In the genomic region with DNA sequence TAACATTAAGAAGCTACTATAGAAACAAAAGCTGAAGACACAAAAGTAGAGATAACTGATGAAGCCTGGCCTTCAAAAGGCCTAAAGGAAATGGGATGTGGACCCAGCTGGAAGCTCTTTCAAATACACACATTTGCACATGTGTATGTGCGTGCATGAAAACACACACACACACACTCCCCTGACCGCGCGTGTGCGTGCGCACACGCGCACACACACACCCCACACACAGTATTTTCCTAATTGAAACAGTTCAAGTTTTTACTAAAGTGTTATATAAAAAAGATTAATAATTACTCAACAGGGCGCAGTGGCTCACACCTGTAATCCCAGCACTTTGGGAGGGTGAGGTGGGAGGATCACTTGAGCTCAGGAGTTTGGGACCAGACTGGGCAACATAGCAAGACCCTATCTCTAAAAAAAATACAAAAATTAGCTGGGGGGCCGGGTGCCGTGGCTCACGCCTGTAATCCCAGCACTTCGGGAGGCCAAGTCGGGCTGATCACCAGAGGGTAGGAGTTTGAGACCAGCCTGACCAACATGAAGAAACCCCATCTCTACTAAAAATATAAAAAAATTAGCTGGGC, we compare ENCODE assay signal across 36 cellular contexts.
"Had no signal": no experiment of that assay in that cellular context is flagged by ENCODE, and none has a peak within 500 bp of the region (broad histone marks: within the 10 kb centered on the region; RNA-seq: fewer than 3 reads in every experiment).

No MANE protein-coding gene starts in this region.

- H3K27me3 Mint-ChIP-seq: activated CD4-positive, alpha-beta memory T cell treated with anti-CD3 and anti-CD28 coated beads, Interleukin-2, amount 10 ng/mL, durations not matched to agents 7 days and 5 days; activated CD4-positive, alpha-beta T cell treated with anti-CD3 and anti-CD28 coated beads for 36 hours; activated CD4-positive, alpha-beta T cell treated with anti-CD3 and anti-CD28 coated beads, Interleukin-2, amount 10 ng/mL, durations not matched to agents 7 days and 5 days; activated CD8-positive, alpha-beta memory T cell treated with anti-CD3 and anti-CD28 coated beads, Interleukin-2, amount 10 ng/mL, durations not matched to agents 7 days and 5 days; activated naive CD4-positive, alpha-beta T cell treated with anti-CD3 and anti-CD28 coated beads, Interleukin-2, amount 10 ng/mL, durations not matched to agents 7 days and 5 days; activated naive CD4-positive, alpha-beta T cell treated with anti-CD3 and anti-CD28 coated beads, Interleukin-2, amount 50 U/mL, for 24 hours; activated naive CD8-positive, alpha-beta T cell; activated naive CD8-positive, alpha-beta T cell treated with anti-CD3 and anti-CD28 coated beads, Interleukin-2, amount 10 ng/mL, durations not matched to agents 7 days and 5 days; activated naive CD8-positive, alpha-beta T cell treated with anti-CD3 and anti-CD28 coated beads, Interleukin-2, amount 50 U/mL, for 24 hours; activated T-cell treated with anti-CD3 and anti-CD28 coated beads, Interleukin-2, amount 50 U/mL, for 24 hours had no signal

- H3K4me1 ChIP-seq: breast epithelium had no signal

- H3K9me3 ChIP-seq: body of pancreas, breast epithelium had no signal

- ATAC-seq: activated CD4-positive, alpha-beta T cell treated with anti-CD3 and anti-CD28 coated beads for 36 hours; activated CD4-positive, CD25-positive, alpha-beta regulatory T cell treated with anti-CD3 and anti-CD28 coated beads, Interleukin-2, amount 50 U/mL, for 24 hours; activated CD8-positive, alpha-beta memory T cell treated with anti-CD3 and anti-CD28 coated beads, Interleukin-2, amount 10 ng/mL, durations not matched to agents 7 days and 5 days; activated CD8-positive, alpha-beta T cell treated with anti-CD3 and anti-CD28 coated beads, Interleukin-2, amount 10 ng/mL, durations not matched to agents 7 days and 5 days; activated naive CD8-positive, alpha-beta T cell treated with anti-CD3 and anti-CD28 coated beads, Interleukin-2, amount 50 U/mL, for 24 hours had no signal

- H3K4me1 Mint-ChIP-seq: activated CD4-positive, alpha-beta memory T cell treated with anti-CD3 and anti-CD28 coated beads, Interleukin-2, amount 10 ng/mL, durations not matched to agents 7 days and 5 days; activated CD4-positive, alpha-beta T cell treated with anti-CD3 and anti-CD28 coated beads for 36 hours; activated CD4-positive, alpha-beta T cell treated with anti-CD3 and anti-CD28 coated beads, Interleukin-2, amount 10 ng/mL, durations not matched to agents 7 days and 5 days; activated CD8-positive, alpha-beta memory T cell treated with anti-CD3 and anti-CD28 coated beads, Interleukin-2, amount 10 ng/mL, durations not matched to agents 7 days and 5 days; activated naive CD4-positive, alpha-beta T cell treated with anti-CD3 and anti-CD28 coated beads, Interleukin-2, amount 10 ng/mL, durations not matched to agents 7 days and 5 days; activated naive CD4-positive, alpha-beta T cell treated with anti-CD3 and anti-CD28 coated beads, Interleukin-2, amount 50 U/mL, for 24 hours; activated naive CD8-positive, alpha-beta T cell treated with anti-CD3 and anti-CD28 coated beads, Interleukin-2, amount 10 ng/mL, durations not matched to agents 7 days and 5 days; activated naive CD8-positive, alpha-beta T cell treated with anti-CD3 and anti-CD28 coated beads, Interleukin-2, amount 50 U/mL, for 24 hours had no signal

- H3K9me3 Mint-ChIP-seq: activated CD4-positive, alpha-beta memory T cell treated with anti-CD3 and anti-CD28 coated beads, Interleukin-2, amount 10 ng/mL, durations not matched to agents 7 days and 5 days; activated naive CD4-positive, alpha-beta T cell treated with anti-CD3 and anti-CD28 coated beads, Interleukin-2, amount 10 ng/mL, durations not matched to agents 7 days and 5 days; activated naive CD4-positive, alpha-beta T cell treated with anti-CD3 and anti-CD28 coated beads, Interleukin-2, amount 50 U/mL, for 24 hours; activated naive CD8-positive, alpha-beta T cell treated with anti-CD3 and anti-CD28 coated beads, Interleukin-2, amount 10 ng/mL, durations not matched to agents 7 days and 5 days; activated naive CD8-positive, alpha-beta T cell treated with anti-CD3 and anti-CD28 coated beads, Interleukin-2, amount 50 U/mL, for 24 hours; activated T-cell treated with anti-CD3 and anti-CD28 coated beads, Interleukin-2, amount 50 U/mL, for 24 hours; activated T-helper 2 cell treated with anti-CD3 and anti-CD28 coated beads, Interferon-gamma antibody, Interleukin-2, Interleukin-4, amounts not matched to agents 10 μg/mL and 5 μg/mL and 100 μg/mL, durations not matched to agents 14 hours and 24 hours and 36 hours; T-helper 1 cell treated with Interleukin-12 subunit alpha and Interleukin-12 subunit beta and Interleukin-4 antibody, amounts not matched to agents 30 μg/mL and 1 μg/mL, for 36 hours; T-helper 2 cell treated with Interferon-gamma antibody and Interleukin-4, amounts not matched to agents 5 μg/mL and 100 μg/mL, for 36 hours had no signal

- H3K27ac Mint-ChIP-seq: activated CD4-positive, alpha-beta memory T cell treated with anti-CD3 and anti-CD28 coated beads, Interleukin-2, amount 10 ng/mL, durations not matched to agents 7 days and 5 days; activated CD4-positive, alpha-beta T cell treated with anti-CD3 and anti-CD28 coated beads for 36 hours; activated CD4-positive, alpha-beta T cell treated with anti-CD3 and anti-CD28 coated beads, Interleukin-2, amount 10 ng/mL, durations not matched to agents 7 days and 5 days; activated CD8-positive, alpha-beta memory T cell treated with anti-CD3 and anti-CD28 coated beads, Interleukin-2, amount 10 ng/mL, durations not matched to agents 7 days and 5 days; activated CD8-positive, alpha-beta T cell treated with anti-CD3 and anti-CD28 coated beads, Interleukin-2, amount 10 ng/mL, durations not matched to agents 7 days and 5 days; activated naive CD4-positive, alpha-beta T cell treated with anti-CD3 and anti-CD28 coated beads, Interleukin-2, amount 10 ng/mL, durations not matched to agents 7 days and 5 days; activated naive CD4-positive, alpha-beta T cell treated with anti-CD3 and anti-CD28 coated beads, Interleukin-2, amount 50 U/mL, for 24 hours; activated naive CD8-positive, alpha-beta T cell; activated naive CD8-positive, alpha-beta T cell treated with anti-CD3 and anti-CD28 coated beads, Interleukin-2, amount 10 ng/mL, durations not matched to agents 7 days and 5 days; activated naive CD8-positive, alpha-beta T cell treated with anti-CD3 and anti-CD28 coated beads, Interleukin-2, amount 50 U/mL, for 24 hours; activated T-cell treated with anti-CD3 and anti-CD28 coated beads, Interleukin-2, amount 50 U/mL, for 24 hours; activated T-helper 2 cell treated with anti-CD3 and anti-CD28 coated beads, Interferon-gamma antibody, Interleukin-2, Interleukin-4, amounts not matched to agents 10 μg/mL and 5 μg/mL and 100 μg/mL, durations not matched to agents 14 hours and 24 hours and 36 hours; T-helper 1 cell treated with Interleukin-12 subunit alpha and Interleukin-12 subunit beta and Interleukin-4 antibody, amounts not matched to agents 30 μg/mL and 1 μg/mL, for 36 hours; T-helper 2 cell treated with Interferon-gamma antibody and Interleukin-4, amounts not matched to agents 5 μg/mL and 100 μg/mL, for 36 hours had no signal

- H3K36me3 ChIP-seq: brain microvascular endothelial cell, breast epithelium had no signal

- H3K4me3 Mint-ChIP-seq: activated CD4-positive, alpha-beta memory T cell treated with anti-CD3 and anti-CD28 coated beads, Interleukin-2, amount 10 ng/mL, durations not matched to agents 7 days and 5 days; activated CD4-positive, alpha-beta T cell treated with anti-CD3 and anti-CD28 coated beads for 36 hours; activated CD4-positive, alpha-beta T cell treated with anti-CD3 and anti-CD28 coated beads, Interleukin-2, amount 10 ng/mL, durations not matched to agents 7 days and 5 days; activated CD8-positive, alpha-beta memory T cell treated with anti-CD3 and anti-CD28 coated beads, Interleukin-2, amount 10 ng/mL, durations not matched to agents 7 days and 5 days; activated CD8-positive, alpha-beta T cell treated with anti-CD3 and anti-CD28 coated beads, Interleukin-2, amount 10 ng/mL, durations not matched to agents 7 days and 5 days; activated naive CD4-positive, alpha-beta T cell treated with anti-CD3 and anti-CD28 coated beads, Interleukin-2, amount 10 ng/mL, durations not matched to agents 7 days and 5 days; activated naive CD4-positive, alpha-beta T cell treated with anti-CD3 and anti-CD28 coated beads, Interleukin-2, amount 50 U/mL, for 24 hours; activated naive CD8-positive, alpha-beta T cell; activated naive CD8-positive, alpha-beta T cell treated with anti-CD3 and anti-CD28 coated beads, Interleukin-2, amount 10 ng/mL, durations not matched to agents 7 days and 5 days; activated naive CD8-positive, alpha-beta T cell treated with anti-CD3 and anti-CD28 coated beads, Interleukin-2, amount 50 U/mL, for 24 hours; activated T-cell treated with anti-CD3 and anti-CD28 coated beads, Interleukin-2, amount 50 U/mL, for 24 hours; T-helper 1 cell treated with Interleukin-12 subunit alpha and Interleukin-12 subunit beta and Interleukin-4 antibody, amounts not matched to agents 30 μg/mL and 1 μg/mL, for 36 hours; T-helper 2 cell treated with Interferon-gamma antibody and Interleukin-4, amounts not matched to agents 5 μg/mL and 100 μg/mL, for 36 hours had no signal

- H3K4me3 ChIP-seq: body of pancreas, breast epithelium had no signal

- H3K36me3 Mint-ChIP-seq: activated naive CD4-positive, alpha-beta T cell treated with anti-CD3 and anti-CD28 coated beads, Interleukin-2, amount 10 ng/mL, durations not matched to agents 7 days and 5 days had no signal

- FAIRE-seq: astrocyte, TTC549 had no signal

- H3K27ac ChIP-seq: body of pancreas, brain microvascular endothelial cell, breast epithelium, VCaP had no signal

- H3K27me3 ChIP-seq: body of pancreas, brain microvascular endothelial cell, breast epithelium had no signal

- DNase-seq: activated CD4-positive, alpha-beta memory T cell treated with anti-CD3 and anti-CD28 coated beads, Interleukin-2, amount 10 ng/mL, durations not matched to agents 7 days and 5 days; activated CD4-positive, alpha-beta T cell treated with anti-CD3 and anti-CD28 coated beads for 1 hour; activated CD4-positive, alpha-beta T cell treated with anti-CD3 and anti-CD28 coated beads for 36 hours; activated CD4-positive, alpha-beta T cell treated with anti-CD3 and anti-CD28 coated beads for 48 hours; activated CD4-positive, alpha-beta T cell treated with anti-CD3 and anti-CD28 coated beads, Interleukin-2, amount 10 ng/mL, durations not matched to agents 7 days and 5 days; activated CD4-positive, alpha-beta T cell treated with anti-CD3 and anti-CD28 coated beads, Interleukin-2, amount 50 U/mL, for 48 hours; activated CD4-positive, CD25-positive, alpha-beta regulatory T cell; activated CD8-positive, alpha-beta memory T cell treated with anti-CD3 and anti-CD28 coated beads for 24 hours; activated CD8-positive, alpha-beta memory T cell treated with anti-CD3 and anti-CD28 coated beads, Interleukin-2, amount 10 ng/mL, durations not matched to agents 7 days and 5 days; activated CD8-positive, alpha-beta memory T cell treated with anti-CD3 and anti-CD28 coated beads, Interleukin-2, amount 50 U/mL, for 48 hours; activated CD8-positive, alpha-beta T cell treated with anti-CD3 and anti-CD28 coated beads, Interleukin-2, amount 10 ng/mL, durations not matched to agents 7 days and 5 days; activated effector memory CD4-positive, alpha-beta T cell treated with Interleukin-2 at 50 U/mL for 16 hours; activated gamma-delta T cell; activated naive CD4-positive, alpha-beta T cell treated with anti-CD3 and anti-CD28 coated beads, Interleukin-2, amount 10 ng/mL, durations not matched to agents 7 days and 5 days; activated naive CD4-positive, alpha-beta T cell treated with Interleukin-2 at 50 U/mL for 16 hours; activated naive CD8-positive, alpha-beta T cell treated with anti-CD3 and anti-CD28 coated beads, Interleukin-2, amount 10 ng/mL, durations not matched to agents 7 days and 5 days; activated naive CD8-positive, alpha-beta T cell treated with anti-CD3 and anti-CD28 coated beads, Interleukin-2, amount 50 U/mL, for 24 hours; activated T-cell treated with anti-CD3 and anti-CD28 coated beads, Interleukin-2, amount 50 U/mL, for 24 hours; activated T-cell treated with anti-CD3 and anti-CD28 coated beads, Interleukin-2, amount 50 U/mL, for 48 hours; aorta; brain microvascular endothelial cell; central memory CD4-positive, alpha-beta T cell; T-helper 1 cell; T-helper 2 cell; T-helper 9 cell had no signal
